34 cellular contexts compared by ENCODE assay signal in genomic region chr6:127775371-127775770, GRCh38.
DNase-seq lines count a peak whose midpoint lies in the region; ATAC-seq lines count a peak whose summit lies in the region.
"Had no signal": no experiment of that assay in that cellular context is flagged by ENCODE, and none has a peak within 500 bp of the region (broad histone marks: within the 10 kb centered on the region; RNA-seq: fewer than 3 reads in every experiment).

No MANE protein-coding gene starts in this region.

- H3K4me3 Mint-ChIP-seq in activated naive CD4-positive, alpha-beta T cell treated with anti-CD3 and anti-CD28 coated beads, Interleukin-2, amount 50 U/mL, for 24 hours: no peak overlapping the region
- peak overlapping the region in 1 of 2 donors; percentile 41 for H3K4me3 Mint-ChIP-seq in stimulated activated naive CD8-positive, alpha-beta T cell treated with anti-CD3 and anti-CD28 coated beads, Interleukin-15, amount 100 ng/mL, for 72 hours
- H3K4me3 Mint-ChIP-seq in activated CD4-positive, alpha-beta memory T cell treated with anti-CD3 and anti-CD28 coated beads, Interleukin-2, amount 10 ng/mL, durations not matched to agents 7 days and 5 days: no peak overlapping the region
- H3K4me3 Mint-ChIP-seq: GM23338 had no signal

- ATAC-seq in activated naive CD4-positive, alpha-beta T cell treated with anti-CD3 and anti-CD28 coated beads, Interleukin-2, amount 50 U/mL, for 72 hours: no peak
- no peak for ATAC-seq in stimulated activated naive CD8-positive, alpha-beta T cell treated with anti-CD3 and anti-CD28 coated beads, Interleukin-15, amount 100 ng/mL, for 72 hours
- ATAC-seq in left lobe of liver: no peak
- ATAC-seq: GM23338, right cardiac atrium had no signal

- no peaks in the 10 kb centered on the region for H3K27me3 Mint-ChIP-seq in activated naive CD4-positive, alpha-beta T cell treated with anti-CD3 and anti-CD28 coated beads, Interleukin-2, amount 50 U/mL, for 24 hours
- no peaks in the 10 kb centered on the region for H3K27me3 Mint-ChIP-seq in stimulated activated naive CD8-positive, alpha-beta T cell treated with anti-CD3 and anti-CD28 coated beads, Interleukin-15, amount 100 ng/mL, for 72 hours
- H3K27me3 Mint-ChIP-seq in activated CD4-positive, alpha-beta memory T cell treated with anti-CD3 and anti-CD28 coated beads, Interleukin-2, amount 10 ng/mL, durations not matched to agents 7 days and 5 days: no peaks in the 10 kb centered on the region

- no peak for DNase-seq in activated naive CD4-positive, alpha-beta T cell treated with anti-CD3 and anti-CD28 coated beads, Interleukin-2, amount 50 U/mL, for 72 hours (ENCODE audit: low spot score in 2 of 2)
- DNase-seq in GM04503 (ENCODE audit: low read depth) (peak; percentile 14), astrocyte of the hippocampus (ENCODE audit: low read depth, low spot score) (peak; percentile 23), mucosa of gallbladder (ENCODE audit: low spot score) (no peak), left lobe of liver (ENCODE audit: low spot score) (no peak)
- no peak for DNase-seq in stimulated activated naive CD8-positive, alpha-beta T cell treated with anti-CD3 and anti-CD28 coated beads, Interleukin-15, amount 100 ng/mL, for 72 hours
- no peak for DNase-seq in activated CD4-positive, alpha-beta memory T cell treated with anti-CD3 and anti-CD28 coated beads, Interleukin-2, amount 10 ng/mL, durations not matched to agents 7 days and 5 days
- DNase-seq: ACHN; activated CD4-positive, alpha-beta T cell treated with anti-CD3 and anti-CD28 coated beads for 1 hour; activated CD8-positive, alpha-beta memory T cell treated with anti-CD3 and anti-CD28 coated beads for 24 hours; C1 segment of cervical spinal cord; Caco-2; colonic mucosa; DMS53; effector CD8-positive, alpha-beta T cell; head of caudate nucleus; IMR-90; islet precursor cell; left ventricle myocardium inferior; mesendoderm; MV-4-11; NCI-H1436 treated with DMSO at 0.1 percent for 48 hours; NCI-H2081 treated with DMSO at 0.1 percent for 48 hours; NCI-H2227 treated with DMSO at 0.1 percent for 48 hours; Peyer's patch; right cardiac atrium; SHP77; spleen; stimulated activated CD4-positive, alpha-beta T cell treated with anti-CD3 and anti-CD28 coated beads, Interleukin-2, amount 100 ng/mL, for 24 hours; stimulated activated CD8-positive, alpha-beta memory T cell treated with anti-CD3 and anti-CD28 coated beads, Interleukin-4, amount 100 ng/mL, for 48 hours; T-helper 2 cell; tibial artery had no signal

- H3K36me3 Mint-ChIP-seq in activated naive CD4-positive, alpha-beta T cell treated with anti-CD3 and anti-CD28 coated beads, Interleukin-2, amount 50 U/mL, for 24 hours: peaks cover 19% of the 10 kb centered on the region
- peaks cover 8 to 20% of the 10 kb centered on the region in 2 donors for H3K36me3 Mint-ChIP-seq in activated naive CD4-positive, alpha-beta T cell treated with anti-CD3 and anti-CD28 coated beads, Interleukin-2, amount 50 U/mL, for 72 hours
- peaks cover 31% of the 10 kb centered on the region for H3K36me3 Mint-ChIP-seq in activated CD4-positive, alpha-beta memory T cell treated with anti-CD3 and anti-CD28 coated beads, Interleukin-2, amount 10 ng/mL, durations not matched to agents 7 days and 5 days (ENCODE audit: low read depth)

- H3K9me3 Mint-ChIP-seq in activated naive CD4-positive, alpha-beta T cell treated with anti-CD3 and anti-CD28 coated beads, Interleukin-2, amount 50 U/mL, for 24 hours: peaks cover 17% of the 10 kb centered on the region
- H3K9me3 Mint-ChIP-seq in activated naive CD4-positive, alpha-beta T cell treated with anti-CD3 and anti-CD28 coated beads, Interleukin-2, amount 50 U/mL, for 72 hours: peaks cover 9 to 16% of the 10 kb centered on the region in 2 donors
- peaks cover 0 to 16% of the 10 kb centered on the region in 2 donors for H3K9me3 Mint-ChIP-seq in stimulated activated naive CD8-positive, alpha-beta T cell treated with anti-CD3 and anti-CD28 coated beads, Interleukin-15, amount 100 ng/mL, for 72 hours
- H3K9me3 Mint-ChIP-seq in activated CD4-positive, alpha-beta memory T cell treated with anti-CD3 and anti-CD28 coated beads, Interleukin-2, amount 10 ng/mL, durations not matched to agents 7 days and 5 days: peaks cover 5% of the 10 kb centered on the region

- H3K4me1 Mint-ChIP-seq in activated naive CD4-positive, alpha-beta T cell treated with anti-CD3 and anti-CD28 coated beads, Interleukin-2, amount 50 U/mL, for 24 hours: peaks cover 70% of the 10 kb centered on the region
- peaks cover 61% of the 10 kb centered on the region for H3K4me1 Mint-ChIP-seq in stimulated activated naive CD8-positive, alpha-beta T cell treated with anti-CD3 and anti-CD28 coated beads, Interleukin-15, amount 100 ng/mL, for 72 hours
- H3K4me1 Mint-ChIP-seq in activated CD4-positive, alpha-beta memory T cell treated with anti-CD3 and anti-CD28 coated beads, Interleukin-2, amount 10 ng/mL, durations not matched to agents 7 days and 5 days: peaks cover 1% of the 10 kb centered on the region
- H3K4me1 Mint-ChIP-seq: GM23338 had no signal

- CTCF ChIA-PET in activated CD4-positive, alpha-beta memory T cell treated with anti-CD3 and anti-CD28 coated beads, Interleukin-2, amount 10 ng/mL, durations not matched to agents 7 days and 5 days (lab: Charles Lee): interaction anchor here (0.7 kb wide), 1 partner anchor 16 kb away, joined by 3 read pairs; no protein-coding TSS in a partner anchor

- POLR2A ChIA-PET in activated CD4-positive, alpha-beta memory T cell treated with anti-CD3 and anti-CD28 coated beads, Interleukin-2, amount 10 ng/mL, durations not matched to agents 7 days and 5 days (lab: Charles Lee): no interaction called here

- H3K27ac Mint-ChIP-seq in activated naive CD4-positive, alpha-beta T cell treated with anti-CD3 and anti-CD28 coated beads, Interleukin-2, amount 50 U/mL, for 24 hours: peak overlapping the region; percentile 57
- H3K27ac Mint-ChIP-seq in activated naive CD4-positive, alpha-beta T cell treated with anti-CD3 and anti-CD28 coated beads, Interleukin-2, amount 50 U/mL, for 72 hours: peak overlapping the region in 1 of 2 donors; percentile 72
- peak overlapping the region; percentile 53 to 63 for H3K27ac Mint-ChIP-seq in stimulated activated naive CD8-positive, alpha-beta T cell treated with anti-CD3 and anti-CD28 coated beads, Interleukin-15, amount 100 ng/mL, for 72 hours
- no peak overlapping the region for H3K27ac Mint-ChIP-seq in activated CD4-positive, alpha-beta memory T cell treated with anti-CD3 and anti-CD28 coated beads, Interleukin-2, amount 10 ng/mL, durations not matched to agents 7 days and 5 days
- H3K27ac Mint-ChIP-seq: GM23338 had no signal

Comparison
In these comparisons a context has a peak if more than half of its experiments do, and no peak if none do; other contexts are left out.
1. DNase-seq: peak in GM04503 (single experiment) and astrocyte of the hippocampus (single experiment); none in activated naive CD4-positive, alpha-beta T cell treated with anti-CD3 and anti-CD28 coated beads, Interleukin-2, amount 50 U/mL, for 72 hours (0 of 2), stimulated activated naive CD8-positive, alpha-beta T cell treated with anti-CD3 and anti-CD28 coated beads, Interleukin-15, amount 100 ng/mL, for 72 hours (0 of 2), activated CD4-positive, alpha-beta memory T cell treated with anti-CD3 and anti-CD28 coated beads, Interleukin-2, amount 10 ng/mL, durations not matched to agents 7 days and 5 days (single experiment), mucosa of gallbladder (single experiment) and left lobe of liver (single experiment).